12 cellular contexts compared by ENCODE assay signal in the genomic region with DNA sequence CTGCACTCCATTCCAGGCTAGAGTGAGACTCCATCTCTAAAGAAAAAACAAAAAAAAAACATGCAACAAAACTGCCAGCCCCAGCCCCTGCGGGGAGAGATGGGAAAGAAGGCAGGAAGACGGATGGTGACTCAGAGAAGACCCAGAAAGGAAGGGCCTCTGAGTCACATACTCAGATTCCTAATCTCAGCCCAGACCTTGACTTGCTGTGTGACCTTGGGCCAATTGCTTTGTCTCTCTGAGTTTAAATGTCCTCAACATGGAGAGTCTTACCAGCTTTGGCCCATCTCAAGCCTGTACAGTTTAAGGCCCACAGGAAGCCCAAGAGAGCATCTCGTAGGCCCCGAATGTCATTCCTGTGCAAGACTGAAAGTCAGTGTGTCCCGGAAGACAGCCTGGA.
DNase-seq lines count a peak whose midpoint lies in the region; ATAC-seq, FAIRE-seq and TF ChIP-seq lines count a peak whose summit lies in the region.
"Had no signal": no experiment of that assay in that cellular context is flagged by ENCODE, and none has a peak within 500 bp of the region (broad histone marks: within the 10 kb centered on the region; RNA-seq: fewer than 3 reads in every experiment).

No MANE protein-coding gene starts in this region.

- DNase-seq in activated CD4-positive, alpha-beta T cell treated with anti-CD3 and anti-CD28 coated beads for 36 hours: peak; percentile 33
- DNase-seq in activated CD4-positive, alpha-beta T cell treated with anti-CD3 and anti-CD28 coated beads, Interleukin-2, amount 50 U/mL, for 4 hours: no peak
- DNase-seq in MV-4-11 (lab: John Stamatoyannopoulos, UW) (peak; percentile 21), K562 (ENCODE audit: extremely low read depth in 1 of 4, low spot score in 3 of 4) (peak in 2 of 4 experiments; percentile 39 to 41), osteoblast (ENCODE audit: insufficient read length, low spot score, missing footprints) (peak; percentile 92), GM13977 (ENCODE audit: low spot score) (no peak), vagina (ENCODE audit: extremely low spot score in 2 of 2) (no peak)
- DNase-seq: effector CD8-positive, alpha-beta T cell; left cardiac atrium; NCI-H2029 treated with DMSO at 0.1 percent for 48 hours had no signal

- POLR2A ChIA-PET in activated CD4-positive, alpha-beta T cell treated with anti-CD3 and anti-CD28 coated beads for 36 hours (lab: Charles Lee): no interaction called here
- POLR2A ChIA-PET in K562 (lab: Yijun Ruan, JAX): interaction anchor here (1.2 kb wide), 1 partner anchor 10 kb away, joined by 4 read pairs; no protein-coding TSS in a partner anchor

- TF ChIP-seq CTCF in K562 (IDR thresholded peaks at IDR 0.05 in 2 of 3, conservative IDR thresholded peaks at IDR 0.05 in 1 of 3; ENCODE audit: insufficient read depth in 2 of 3, low read depth in 1 of 3, low read length in 3 of 3) (no peak), osteoblast (IDR thresholded peaks at IDR 0.05; ENCODE audit: extremely low read depth, low read depth, low read length) (no peak), GM13977 (IDR thresholded peaks at IDR 0.05; ENCODE audit: extremely low read depth, insufficient read depth, missing control alignments) (no peak), vagina (IDR thresholded peaks at IDR 0.05) (no peak)

- H3K27me3 ChIP-seq in K562 (ENCODE audit: control insufficient read depth in 2 of 2, insufficient read depth in 2 of 2, low read length in 2 of 2) (peaks cover 3 to 25% of the 10 kb centered on the region in 2 experiments; a peak in 3 of 5 replicates), osteoblast (ENCODE audit: insufficient read depth, low read length) (no peaks in the 10 kb centered on the region), vagina (no peaks in the 10 kb centered on the region)

- H3K79me2 ChIP-seq in K562 (ENCODE audit: control insufficient read depth, insufficient read depth, low read length): no peaks in the 10 kb centered on the region
- H3K79me2 ChIP-seq in osteoblast (ENCODE audit: insufficient read depth, low read length): no peaks in the 10 kb centered on the region

- peaks cover 6% of the 10 kb centered on the region for H3K27me3 Mint-ChIP-seq in activated CD4-positive, alpha-beta T cell treated with anti-CD3 and anti-CD28 coated beads for 36 hours
- peaks cover 48% of the 10 kb centered on the region for H3K27me3 Mint-ChIP-seq in stimulated activated memory B cell treated with anti-CD40 and anti-IgM and Interleukin-4, amounts not matched to agents 10 μg/mL and 1 μg/mL and 100 μg/mL, for 72 hours

- H3K36me3 ChIP-seq in K562 (ENCODE audit: control insufficient read depth, insufficient read depth, low read length): no peaks in the 10 kb centered on the region
- no peaks in the 10 kb centered on the region for H3K36me3 ChIP-seq in osteoblast (ENCODE audit: insufficient read depth, low read length)
- H3K36me3 ChIP-seq in vagina: no peaks in the 10 kb centered on the region

- H2AFZ ChIP-seq in K562 (ENCODE audit: low read depth, low read length): no peak overlapping the region
- H2AFZ ChIP-seq in osteoblast (ENCODE audit: low read length): no peak overlapping the region

- no peaks in the 10 kb centered on the region for H3K9me3 Mint-ChIP-seq in activated CD4-positive, alpha-beta T cell treated with anti-CD3 and anti-CD28 coated beads for 36 hours (ENCODE audit: low read depth)
- H3K9me3 Mint-ChIP-seq in stimulated activated memory B cell treated with anti-CD40 and anti-IgM and Interleukin-4, amounts not matched to agents 10 μg/mL and 1 μg/mL and 100 μg/mL, for 72 hours: no peaks in the 10 kb centered on the region

- H3K4me3 ChIP-seq in K562: no peak overlapping the region
- H3K4me3 ChIP-seq in osteoblast (ENCODE audit: insufficient read depth, low read length): no peak overlapping the region
- H3K4me3 ChIP-seq in vagina: no peak overlapping the region

- H3K9me3 ChIP-seq in K562 (replicated peaks; ENCODE audit: control insufficient read depth, insufficient read depth, low read depth, low read length) (no peaks in the 10 kb centered on the region), osteoblast (ENCODE audit: low read depth, low read length) (no peaks in the 10 kb centered on the region), vagina (no peaks in the 10 kb centered on the region)

- H3K27ac Mint-ChIP-seq in activated CD4-positive, alpha-beta T cell treated with anti-CD3 and anti-CD28 coated beads for 36 hours: peak overlapping the region; percentile 0
- no peak overlapping the region for H3K27ac Mint-ChIP-seq in stimulated activated memory B cell treated with anti-CD40 and anti-IgM and Interleukin-4, amounts not matched to agents 10 μg/mL and 1 μg/mL and 100 μg/mL, for 72 hours

- no peaks in the 10 kb centered on the region for H3K9me1 ChIP-seq in K562 (ENCODE audit: control insufficient read depth, insufficient read depth, low read length)

- H3K4me3 Mint-ChIP-seq in activated CD4-positive, alpha-beta T cell treated with anti-CD3 and anti-CD28 coated beads for 36 hours: no peak overlapping the region
- H3K4me3 Mint-ChIP-seq in stimulated activated memory B cell treated with anti-CD40 and anti-IgM and Interleukin-4, amounts not matched to agents 10 μg/mL and 1 μg/mL and 100 μg/mL, for 72 hours: no peak overlapping the region

- TF ChIP-seq POLR2A in K562 (conservative IDR thresholded peaks at IDR 0.05) (no peak), vagina (IDR thresholded peaks at IDR 0.05) (no peak)

- H4K20me1 ChIP-seq in K562 (replicated peaks; ENCODE audit: control insufficient read depth, insufficient read depth, low read length) (peaks cover 2% of the 10 kb centered on the region; the same call in 1 of the 2 replicates), osteoblast (ENCODE audit: insufficient read depth, low read length) (no peaks in the 10 kb centered on the region)

- in situ Hi-C loops in K562 (cut with MboI) (no loop called here), GM13977 (cut with MboI; ENCODE audit: low pct_unique_long_range_greater_than_20kb, low sequenced_read_pairs, unreplicated experiment) (no loop called here)

- H3K4me1 ChIP-seq in K562 (replicated peaks in 1 of 2; ENCODE audit: control insufficient read depth in 2 of 2, insufficient read depth in 2 of 2, low read length in 2 of 2) (peaks cover 0 to 6% of the 10 kb centered on the region in 2 experiments; a peak in 3 of 5 replicates), osteoblast (ENCODE audit: insufficient read depth, low read length) (peaks cover 17% of the 10 kb centered on the region), vagina (no peaks in the 10 kb centered on the region)

- H3K27ac ChIP-seq in K562 (ENCODE audit: extremely low read depth, low read depth, low read length) (no peak overlapping the region), osteoblast (ENCODE audit: low read depth, low read length) (no peak overlapping the region), vagina (no peak overlapping the region)
- H3K27ac ChIP-seq: 22Rv1 had no signal

- peak; percentile 60 for ATAC-seq in activated CD4-positive, alpha-beta T cell treated with anti-CD3 and anti-CD28 coated beads for 36 hours
- ATAC-seq in K562: peak; percentile 49; the same call in 1 of the 3 replicates
- ATAC-seq in stimulated activated memory B cell treated with anti-CD40 and anti-IgM and Interleukin-4, amounts not matched to agents 10 μg/mL and 1 μg/mL and 100 μg/mL, for 72 hours: no peak
- ATAC-seq: left cardiac atrium had no signal

- H3K4me1 Mint-ChIP-seq in activated CD4-positive, alpha-beta T cell treated with anti-CD3 and anti-CD28 coated beads for 36 hours: peaks cover 39% of the 10 kb centered on the region
- H3K4me1 Mint-ChIP-seq in stimulated activated memory B cell treated with anti-CD40 and anti-IgM and Interleukin-4, amounts not matched to agents 10 μg/mL and 1 μg/mL and 100 μg/mL, for 72 hours: peaks cover 6% of the 10 kb centered on the region

- no peak for FAIRE-seq in K562 (lab: Jason Lieb, UNC)

- no peak for TF ChIP-seq EP300 in K562 (IDR thresholded peaks at IDR 0.05; ENCODE audit: low read length)

- no peak overlapping the region for H3K4me2 ChIP-seq in K562 (ENCODE audit: insufficient read depth, low read length)
- peak overlapping the region; percentile 13 for H3K4me2 ChIP-seq in osteoblast (ENCODE audit: insufficient read depth, low read length)

- intact Hi-C loops in activated CD4-positive, alpha-beta T cell treated with anti-CD3 and anti-CD28 coated beads for 36 hours (cut with DNase I, micrococcal nuclease): loop anchor here in 1 of 2 experiments (5.0 kb wide), 1 partner anchor 177 kb away; no protein-coding TSS in a partner anchor
- intact Hi-C loops in K562 (cut with micrococcal nuclease) (loop anchor here (1.0 kb wide), 1 partner anchor 197 kb away; no protein-coding TSS in a partner anchor), vagina (cut with DNase I) (no loop called here)

- no peak for TF ChIP-seq RAD21 in K562 (CRISPR knock-in tag; conservative IDR thresholded peaks at IDR 0.05 in 1 of 2, IDR thresholded peaks at IDR 0.05 in 1 of 2)

- CTCF ChIA-PET in activated CD4-positive, alpha-beta T cell treated with anti-CD3 and anti-CD28 coated beads for 36 hours (lab: Charles Lee): interaction anchor here (0.7 kb wide), 2 partner anchors 10 to 195 kb away, joined by 3 read pairs; no protein-coding TSS in a partner anchor
- CTCF ChIA-PET in K562 (lab: Yijun Ruan, JAX; ENCODE audit: low intra/inter-chr PET ratio): interaction anchor here (1.4 kb wide), 1 partner anchor 197 kb away, joined by 4 read pairs; no protein-coding TSS in a partner anchor

- H3K36me3 Mint-ChIP-seq in activated CD4-positive, alpha-beta T cell treated with anti-CD3 and anti-CD28 coated beads for 36 hours (ENCODE audit: low read depth): no peaks in the 10 kb centered on the region
- no peaks in the 10 kb centered on the region for H3K36me3 Mint-ChIP-seq in stimulated activated memory B cell treated with anti-CD40 and anti-IgM and Interleukin-4, amounts not matched to agents 10 μg/mL and 1 μg/mL and 100 μg/mL, for 72 hours

- 38% methylated on average over 5 of the region's 5 CpGs for WGBS in K562 (ENCODE audit: insufficient coverage, low coverage, missing lambda C conversion rate)

- H3K9ac ChIP-seq in K562 (ENCODE audit: insufficient read depth in 1 of 2, low read depth in 2 of 2, low read length in 2 of 2): no peak overlapping the region

- BruUV-seq in K562 (replicated peaks; lab: Mats Ljungman, UMichigan): no TSS peak

TF ChIP-seq in K562, 482 proteins besides CTCF, POLR2A, EP300 and RAD21 (continues in another document):
- 0 out of 2 replicates have a peak, but pooled peaks have one; percentile 13 for TF ChIP-seq SMARCA4 (IDR thresholded peaks at IDR 0.05)
- TF ChIP-seq, protein P1, sequence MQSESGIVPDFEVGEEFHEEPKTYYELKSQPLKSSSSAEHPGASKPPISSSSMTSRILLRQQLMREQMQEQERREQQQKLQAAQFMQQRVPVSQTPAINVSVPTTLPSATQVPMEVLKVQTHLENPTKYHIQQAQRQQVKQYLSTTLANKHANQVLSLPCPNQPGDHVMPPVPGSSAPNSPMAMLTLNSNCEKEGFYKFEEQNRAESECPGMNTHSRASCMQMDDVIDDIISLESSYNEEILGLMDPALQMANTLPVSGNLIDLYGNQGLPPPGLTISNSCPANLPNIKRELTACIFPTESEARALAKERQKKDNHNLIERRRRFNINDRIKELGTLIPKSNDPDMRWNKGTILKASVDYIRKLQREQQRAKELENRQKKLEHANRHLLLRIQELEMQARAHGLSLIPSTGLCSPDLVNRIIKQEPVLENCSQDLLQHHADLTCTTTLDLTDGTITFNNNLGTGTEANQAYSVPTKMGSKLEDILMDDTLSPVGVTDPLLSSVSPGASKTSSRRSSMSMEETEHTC (IDR thresholded peaks at IDR 0.05): no peak

Comparison
In these comparisons a context has a peak if more than half of its experiments do, and no peak if none do; other contexts are left out.
1. DNase-seq: peak in activated CD4-positive, alpha-beta T cell treated with anti-CD3 and anti-CD28 coated beads for 36 hours (single experiment), MV-4-11 (single experiment) and osteoblast (single experiment); none in activated CD4-positive, alpha-beta T cell treated with anti-CD3 and anti-CD28 coated beads, Interleukin-2, amount 50 U/mL, for 4 hours (0 of 2), GM13977 (single experiment) and vagina (0 of 2).